ENCODE assay signal across 1 cellular context in the genomic region with DNA sequence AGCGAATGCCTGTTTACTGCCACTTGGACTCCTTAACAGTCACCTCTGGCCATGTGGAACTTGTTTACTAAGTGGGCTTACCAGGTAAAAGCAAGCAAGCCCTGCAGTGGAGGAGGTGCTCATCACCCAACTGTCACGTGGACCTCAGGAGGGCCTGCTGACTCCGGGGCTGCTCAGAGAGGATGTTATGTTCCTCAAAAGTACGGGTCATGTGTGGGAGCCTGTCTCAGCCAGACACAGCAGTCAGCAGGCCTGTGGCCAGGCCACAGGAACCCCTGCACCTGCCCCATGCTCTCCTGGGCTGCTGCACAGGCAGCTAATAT.
TF ChIP-seq lines count a peak whose summit lies in the region.

No MANE protein-coding gene starts in this region.

TF ChIP-seq in SK-N-SH treated with all-trans-retinoic acid at 6 μM for 48 hours, 23 proteins besides CTCF, POLR2A, EP300 and RAD21:
- no peak for TF ChIP-seq ZNF70 (CRISPR knock-in tag; IDR thresholded peaks at IDR 0.05)
- no peak for TF ChIP-seq ARNTL (CRISPR knock-in tag; IDR thresholded peaks at IDR 0.05; ENCODE audit: borderline replicate concordance, low read depth)
- TF ChIP-seq, protein P1, sequence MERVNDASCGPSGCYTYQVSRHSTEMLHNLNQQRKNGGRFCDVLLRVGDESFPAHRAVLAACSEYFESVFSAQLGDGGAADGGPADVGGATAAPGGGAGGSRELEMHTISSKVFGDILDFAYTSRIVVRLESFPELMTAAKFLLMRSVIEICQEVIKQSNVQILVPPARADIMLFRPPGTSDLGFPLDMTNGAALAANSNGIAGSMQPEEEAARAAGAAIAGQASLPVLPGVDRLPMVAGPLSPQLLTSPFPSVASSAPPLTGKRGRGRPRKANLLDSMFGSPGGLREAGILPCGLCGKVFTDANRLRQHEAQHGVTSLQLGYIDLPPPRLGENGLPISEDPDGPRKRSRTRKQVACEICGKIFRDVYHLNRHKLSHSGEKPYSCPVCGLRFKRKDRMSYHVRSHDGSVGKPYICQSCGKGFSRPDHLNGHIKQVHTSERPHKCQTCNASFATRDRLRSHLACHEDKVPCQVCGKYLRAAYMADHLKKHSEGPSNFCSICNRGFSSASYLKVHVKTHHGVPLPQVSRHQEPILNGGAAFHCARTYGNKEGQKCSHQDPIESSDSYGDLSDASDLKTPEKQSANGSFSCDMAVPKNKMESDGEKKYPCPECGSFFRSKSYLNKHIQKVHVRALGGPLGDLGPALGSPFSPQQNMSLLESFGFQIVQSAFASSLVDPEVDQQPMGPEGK (CRISPR knock-in tag; IDR thresholded peaks at IDR 0.05; ENCODE audit: borderline replicate concordance) = no peak
- TF ChIP-seq ISL1 (CRISPR knock-in tag; IDR thresholded peaks at IDR 0.05) = no peak
- TF ChIP-seq ZNF8 (CRISPR knock-in tag; IDR thresholded peaks at IDR 0.05) = no peak
- TF ChIP-seq, protein P2, sequence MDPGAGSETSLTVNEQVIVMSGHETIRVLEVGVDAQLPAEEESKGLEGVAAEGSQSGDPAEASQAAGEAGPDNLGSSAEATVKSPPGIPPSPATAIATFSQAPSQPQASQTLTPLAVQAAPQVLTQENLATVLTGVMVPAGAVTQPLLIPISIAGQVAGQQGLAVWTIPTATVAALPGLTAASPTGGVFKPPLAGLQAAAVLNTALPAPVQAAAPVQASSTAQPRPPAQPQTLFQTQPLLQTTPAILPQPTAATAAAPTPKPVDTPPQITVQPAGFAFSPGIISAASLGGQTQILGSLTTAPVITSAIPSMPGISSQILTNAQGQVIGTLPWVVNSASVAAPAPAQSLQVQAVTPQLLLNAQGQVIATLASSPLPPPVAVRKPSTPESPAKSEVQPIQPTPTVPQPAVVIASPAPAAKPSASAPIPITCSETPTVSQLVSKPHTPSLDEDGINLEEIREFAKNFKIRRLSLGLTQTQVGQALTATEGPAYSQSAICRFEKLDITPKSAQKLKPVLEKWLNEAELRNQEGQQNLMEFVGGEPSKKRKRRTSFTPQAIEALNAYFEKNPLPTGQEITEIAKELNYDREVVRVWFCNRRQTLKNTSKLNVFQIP (CRISPR knock-in tag; IDR thresholded peaks at IDR 0.05; ENCODE audit: borderline replicate concordance, low read depth) = no peak
- no peak for TF ChIP-seq ESRRG (CRISPR knock-in tag; IDR thresholded peaks at IDR 0.05)
- TF ChIP-seq PPARA (CRISPR knock-in tag; IDR thresholded peaks at IDR 0.05; ENCODE audit: borderline replicate concordance) = no peak
- no peak for TF ChIP-seq CSDC2 (CRISPR knock-in tag; IDR thresholded peaks at IDR 0.05)
- TF ChIP-seq BACH2 (CRISPR knock-in tag; IDR thresholded peaks at IDR 0.05; ENCODE audit: borderline replicate concordance) = no peak
- no peak for TF ChIP-seq ZNF565 (CRISPR knock-in tag; conservative IDR thresholded peaks at IDR 0.05; ENCODE audit: low read depth)
- no peak for TF ChIP-seq ZFP30 (CRISPR knock-in tag; IDR thresholded peaks at IDR 0.05)
- TF ChIP-seq TCF4 (CRISPR knock-in tag; IDR thresholded peaks at IDR 0.05; ENCODE audit: borderline replicate concordance) = no peak
- TF ChIP-seq GLIS3 (CRISPR knock-in tag; IDR thresholded peaks at IDR 0.05) = no peak
- TF ChIP-seq TOX (CRISPR knock-in tag; IDR thresholded peaks at IDR 0.05; ENCODE audit: borderline replicate concordance) = no peak
- TF ChIP-seq, protein P3, sequence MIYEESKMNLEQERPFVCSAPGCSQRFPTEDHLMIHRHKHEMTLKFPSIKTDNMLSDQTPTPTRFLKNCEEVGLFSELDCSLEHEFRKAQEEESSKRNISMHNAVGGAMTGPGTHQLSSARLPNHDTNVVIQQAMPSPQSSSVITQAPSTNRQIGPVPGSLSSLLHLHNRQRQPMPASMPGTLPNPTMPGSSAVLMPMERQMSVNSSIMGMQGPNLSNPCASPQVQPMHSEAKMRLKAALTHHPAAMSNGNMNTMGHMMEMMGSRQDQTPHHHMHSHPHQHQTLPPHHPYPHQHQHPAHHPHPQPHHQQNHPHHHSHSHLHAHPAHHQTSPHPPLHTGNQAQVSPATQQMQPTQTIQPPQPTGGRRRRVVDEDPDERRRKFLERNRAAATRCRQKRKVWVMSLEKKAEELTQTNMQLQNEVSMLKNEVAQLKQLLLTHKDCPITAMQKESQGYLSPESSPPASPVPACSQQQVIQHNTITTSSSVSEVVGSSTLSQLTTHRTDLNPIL (CRISPR knock-in tag; IDR thresholded peaks at IDR 0.05; ENCODE audit: low read depth) = no peak
- no peak for TF ChIP-seq OSR1 (CRISPR knock-in tag; IDR thresholded peaks at IDR 0.05)
